ENCODE assay signal across 8 cellular contexts in the genomic region with DNA sequence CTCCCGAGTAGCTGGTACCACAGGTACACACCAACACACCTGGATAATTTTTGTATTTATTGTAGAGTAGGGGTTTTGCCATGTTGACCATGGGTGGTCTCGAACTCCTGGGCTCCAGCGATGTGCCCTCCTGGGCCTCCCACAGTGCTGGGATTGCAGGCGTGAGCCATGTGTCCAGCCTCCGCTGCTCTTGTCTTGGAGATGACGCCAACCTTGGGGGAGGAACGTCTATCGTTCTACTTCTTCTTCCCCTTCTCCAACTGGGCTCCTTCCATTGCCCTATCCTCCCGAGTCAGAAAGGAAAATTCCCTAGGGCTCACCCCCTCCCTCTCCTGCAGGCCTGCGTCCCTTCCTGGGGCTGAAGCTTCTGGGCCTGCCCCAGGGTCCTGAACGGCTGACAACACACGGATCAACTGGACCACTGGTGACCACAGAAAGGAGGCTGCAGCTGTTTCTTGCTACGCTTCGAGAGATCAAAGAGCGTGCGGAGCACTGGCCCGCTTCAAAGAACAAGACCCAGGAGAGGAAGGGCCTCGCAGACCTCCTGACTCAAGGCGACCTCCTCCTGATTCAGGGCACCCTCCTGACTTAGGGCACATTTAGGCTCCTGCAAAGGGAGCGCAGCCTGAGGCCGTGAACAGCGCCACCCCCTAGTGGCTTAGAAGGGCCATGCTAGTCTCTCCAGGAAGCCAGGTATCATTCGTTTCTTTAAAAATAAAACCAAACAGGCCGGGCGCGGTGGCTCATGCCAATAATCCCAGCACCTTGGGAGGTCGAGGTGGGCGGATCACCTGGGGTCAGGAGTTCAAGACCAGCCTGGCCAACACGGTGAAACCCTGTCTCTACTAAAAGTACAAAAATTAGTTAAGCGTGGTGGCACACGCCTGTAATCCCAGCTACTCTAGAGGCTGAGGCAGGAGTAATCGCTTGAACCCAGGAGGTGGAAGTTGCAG. TPM values are rescaled to one million over a fixed set of nuclear protein-coding genes. Genes with fewer than 3 reads are reported as not detected.
DNase-seq lines count a peak whose midpoint lies in the region; ATAC-seq and TF ChIP-seq lines count a peak whose summit lies in the region.

No MANE protein-coding gene starts in this region.

- H3K4me1 ChIP-seq in OCI-LY1 (ENCODE audit: insufficient read depth, low read length, severe bottlenecking) = peaks cover 15% of the 10 kb centered on the region

- H3F3A ChIP-seq in OCI-LY1 (ENCODE audit: insufficient read depth, low read length) = no peaks in the 10 kb centered on the region

- no peak overlapping the region for H3K9ac ChIP-seq in OCI-LY1 (ENCODE audit: low read length)

- H4K20me1 ChIP-seq in OCI-LY1 (ENCODE audit: insufficient read depth, low read length) = no peaks in the 10 kb centered on the region

- H3K27me3 ChIP-seq in OCI-LY1 (ENCODE audit: insufficient read depth, low read length) = no peaks in the 10 kb centered on the region

- ATAC-seq in HG02759 (IDR thresholded peaks at IDR 0.05; ENCODE audit: unreplicated experiment) (peak; percentile 81), omental fat pad (ENCODE audit: low FRiP score) (no peak)

- H3K9me3 ChIP-seq in OCI-LY1 (ENCODE audit: low read length) = no peaks in the 10 kb centered on the region

- H3K79me2 ChIP-seq in OCI-LY1 (ENCODE audit: insufficient read depth, low read length) = no peaks in the 10 kb centered on the region

- H3K27ac ChIP-seq in OCI-LY1 (ENCODE audit: low read depth, low read length, poor library complexity, severe bottlenecking) = no peak overlapping the region

- DNase-seq in NCI-H2029 treated with DMSO at 0.1 percent for 48 hours (lab: John Stamatoyannopoulos, UW) (peak; percentile 2), NCI-H2029 (lab: John Stamatoyannopoulos, UW) (no peak), activated T-cell treated with anti-CD3 and anti-CD28 coated beads for 1 hour (ENCODE audit: low read depth) (peak; percentile 54), fibroblast of mammary gland (ENCODE audit: low read depth) (peak; percentile 53), omental fat pad (ENCODE audit: low spot score) (peak; percentile 27), superior temporal gyrus (ENCODE audit: extremely low spot score) (peak; percentile 25)

- TF ChIP-seq CTCF in OCI-LY1 (IDR thresholded peaks at IDR 0.05; ENCODE audit: low read length) = peak; percentile 91
- TF ChIP-seq CTCF in fibroblast of mammary gland (conservative IDR thresholded peaks at IDR 0.05; ENCODE audit: control insufficient read depth, insufficient read depth, low read depth, low read length) = peak; percentile 85
- TF ChIP-seq CTCF in omental fat pad (IDR thresholded peaks at IDR 0.05) = peak in 1 of 3 donors; percentile 26

- no peaks in the 10 kb centered on the region for H3K9me2 ChIP-seq in OCI-LY1 (ENCODE audit: low read depth, low read length)

- no peak overlapping the region for H2AFZ ChIP-seq in OCI-LY1 (ENCODE audit: low read length)

- peak overlapping the region; percentile 59; the same call in 1 of the 2 replicates for H3K4me2 ChIP-seq in OCI-LY1 (ENCODE audit: low read length)

- no peaks in the 10 kb centered on the region for H3K36me3 ChIP-seq in OCI-LY1 (ENCODE audit: insufficient read depth, low read length)

- H3K4me3 ChIP-seq in OCI-LY1 (ENCODE audit: low read depth, low read length, poor library complexity, severe bottlenecking) = no peak overlapping the region
- no peak overlapping the region for H3K4me3 ChIP-seq in fibroblast of mammary gland (ENCODE audit: control insufficient read depth, low read depth, low read length)

RNA-seq across cellular contexts. Expression of gene HELZ, which starts 48.5 kb away (rescaled TPM):
- 100 to 1,000 TPM in 2 of 4 donors, 10 to 100 TPM in 2; 63.5 to 123 (median 87.6) TPM for total RNA-seq in omental fat pad
